ENCODE assay signal across 10 cellular contexts in the genomic region with DNA sequence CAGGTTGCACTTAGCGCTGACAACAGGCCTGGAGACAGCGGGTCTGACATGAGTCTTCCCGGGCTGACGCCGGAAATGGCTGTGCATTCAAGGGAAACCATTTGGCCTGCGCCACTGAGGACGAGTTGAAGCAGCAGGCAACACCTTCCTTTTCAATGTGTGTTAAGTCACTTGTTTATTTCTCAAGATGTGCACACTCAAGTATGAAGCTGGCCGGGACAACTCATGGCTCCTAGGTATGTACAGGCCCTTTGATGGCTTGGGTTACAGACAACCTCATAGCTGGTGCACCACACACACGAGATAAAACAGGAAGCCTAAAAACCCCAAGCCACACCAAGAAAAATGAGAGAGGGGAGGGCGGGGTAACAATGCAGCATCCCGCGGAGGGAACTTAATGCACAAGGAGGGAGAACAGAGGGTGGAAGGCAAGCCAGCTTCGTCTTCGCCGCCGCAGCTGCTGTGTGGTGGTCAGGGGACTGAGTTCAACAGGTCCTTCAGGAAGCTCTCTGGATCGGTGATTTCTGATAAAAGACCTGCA.
DNase-seq lines count a peak whose midpoint lies in the region; ATAC-seq and TF ChIP-seq lines count a peak whose summit lies in the region.
"Had no signal": no experiment of that assay in that cellular context is flagged by ENCODE, and none has a peak within 500 bp of the region (broad histone marks: within the 10 kb centered on the region; RNA-seq: fewer than 3 reads in every experiment).

No MANE protein-coding gene starts in this region.

- H3K27ac Mint-ChIP-seq in activated CD4-positive, alpha-beta memory T cell treated with anti-CD3 and anti-CD28 coated beads, Interleukin-2, amount 10 ng/mL, durations not matched to agents 7 days and 5 days = peak overlapping the region; percentile 71

- H3K36me3 ChIP-seq in SK-N-SH (replicated peaks in 1 of 2; ENCODE audit: control insufficient read depth in 1 of 2, insufficient read depth in 2 of 2, low read length in 1 of 2) = peaks cover 27 to 64% of the 10 kb centered on the region in 2 experiments
- H3K36me3 ChIP-seq: ovary had no signal

- no peak for TF ChIP-seq CTCF in SK-N-SH (IDR thresholded peaks at IDR 0.05)

- no peaks in the 10 kb centered on the region for H3K27me3 ChIP-seq in SK-N-SH (ENCODE audit: insufficient read depth)
- H3K27me3 ChIP-seq: cardiac muscle cell, ovary had no signal

- no peak overlapping the region for H3K4me3 ChIP-seq in SK-N-SH (ENCODE audit: low read depth in 2 of 2, low read length in 1 of 2)
- H3K4me3 ChIP-seq: cardiac muscle cell, ovary had no signal

- ATAC-seq in GM21576 (IDR thresholded peaks at IDR 0.05; ENCODE audit: unreplicated experiment) = no peak

- CTCF ChIA-PET in activated CD4-positive, alpha-beta memory T cell treated with anti-CD3 and anti-CD28 coated beads, Interleukin-2, amount 10 ng/mL, durations not matched to agents 7 days and 5 days (lab: Charles Lee) = interaction anchor here (0.7 to 3.6 kb wide), 13 partner anchors 11 to 190 kb away, joined by 3 to 36 read pairs (median 4); partner anchors contain the start of gene ALDH4A1
- CTCF ChIA-PET in SK-N-SH (lab: Yijun Ruan, JAX) = interaction anchor here (1.1 to 8.0 kb wide), 6 partner anchors 15 to 190 kb away, joined by 4 to 44 read pairs (median 6); no protein-coding TSS in a partner anchor

- WGBS in SK-N-SH (ENCODE audit: low lambda C conversion rate) = 94% methylated on average over 15 of the region's 17 CpGs

- peaks cover 34% of the 10 kb centered on the region for H3K4me1 Mint-ChIP-seq in activated CD4-positive, alpha-beta memory T cell treated with anti-CD3 and anti-CD28 coated beads, Interleukin-2, amount 10 ng/mL, durations not matched to agents 7 days and 5 days

- no peaks in the 10 kb centered on the region for H3K27me3 Mint-ChIP-seq in activated CD4-positive, alpha-beta memory T cell treated with anti-CD3 and anti-CD28 coated beads, Interleukin-2, amount 10 ng/mL, durations not matched to agents 7 days and 5 days

- TF ChIP-seq RAD21 in SK-N-SH (IDR thresholded peaks at IDR 0.05; ENCODE audit: low read length) = no peak

- no peak overlapping the region for H2AFZ ChIP-seq in SK-N-SH (ENCODE audit: low read depth)

- H3F3A ChIP-seq in SK-N-SH (replicated peaks; ENCODE audit: insufficient read depth) = no peaks in the 10 kb centered on the region

- H4K20me1 ChIP-seq in SK-N-SH (ENCODE audit: insufficient read depth) = no peaks in the 10 kb centered on the region

- no peak overlapping the region for H3K4me2 ChIP-seq in SK-N-SH

- POLR2A ChIA-PET in activated CD4-positive, alpha-beta memory T cell treated with anti-CD3 and anti-CD28 coated beads, Interleukin-2, amount 10 ng/mL, durations not matched to agents 7 days and 5 days (lab: Charles Lee) = interaction anchor here (0.7 to 5.5 kb wide), 13 partner anchors 13 to 172 kb away, joined by 3 to 48 read pairs (median 4); partner anchors contain the start of genes ALDH4A1, IFFO2 and UBR4
- POLR2A ChIA-PET in SK-N-SH (lab: Yijun Ruan, JAX) = no interaction called here

- H3K27ac ChIP-seq in caudate nucleus (ENCODE audit: low read depth, low read length) (peak overlapping the region; percentile 36), SK-N-SH (ENCODE audit: low read depth in 2 of 2, low read length in 1 of 2) (no peak overlapping the region)
- H3K27ac ChIP-seq: cardiac muscle cell, ovary had no signal

- no peaks in the 10 kb centered on the region for H3K9me3 Mint-ChIP-seq in activated CD4-positive, alpha-beta memory T cell treated with anti-CD3 and anti-CD28 coated beads, Interleukin-2, amount 10 ng/mL, durations not matched to agents 7 days and 5 days

- no peaks in the 10 kb centered on the region for H3K9me3 ChIP-seq in SK-N-SH
- H3K9me3 ChIP-seq: ovary had no signal

- no peak overlapping the region for H3K4me3 Mint-ChIP-seq in activated CD4-positive, alpha-beta memory T cell treated with anti-CD3 and anti-CD28 coated beads, Interleukin-2, amount 10 ng/mL, durations not matched to agents 7 days and 5 days

- DNase-seq in DMS79 (lab: John Stamatoyannopoulos, UW) = peak; percentile 63
- DNase-seq in activated CD4-positive, alpha-beta memory T cell treated with anti-CD3 and anti-CD28 coated beads, Interleukin-2, amount 10 ng/mL, durations not matched to agents 7 days and 5 days = peak; percentile 78
- DNase-seq in caudate nucleus (lab: John Stamatoyannopoulos, UW) = peak in 1 of 61 donors; percentile 27
- DNase-seq in stimulated activated CD4-positive, alpha-beta T cell treated with anti-CD3 and anti-CD28 coated beads, Interleukin-2, amount 100 ng/mL, for 4 hours (ENCODE audit: low read depth) = peak; percentile 23
- no peak for DNase-seq in NCI-H748 (lab: John Stamatoyannopoulos, UW; ENCODE audit: unreplicated experiment)
- no peak for DNase-seq in SK-N-SH
- no peak for DNase-seq in GM03348 (ENCODE audit: low spot score)
- DNase-seq: ovary had no signal

- no peak overlapping the region for H3K9ac ChIP-seq in SK-N-SH

- H3K4me1 ChIP-seq in SK-N-SH (ENCODE audit: control insufficient read depth in 1 of 2, insufficient read depth in 2 of 2, low read depth in 1 of 2, low read length in 1 of 2) = peaks cover 0 to 11% of the 10 kb centered on the region in 2 experiments; a peak in 1 of 4 replicates

- peaks cover 60% of the 10 kb centered on the region for H3K36me3 Mint-ChIP-seq in activated CD4-positive, alpha-beta memory T cell treated with anti-CD3 and anti-CD28 coated beads, Interleukin-2, amount 10 ng/mL, durations not matched to agents 7 days and 5 days (ENCODE audit: low read depth)

- no peaks in the 10 kb centered on the region for H3K9me2 ChIP-seq in SK-N-SH

- TF ChIP-seq EP300 in SK-N-SH (IDR thresholded peaks at IDR 0.05; ENCODE audit: borderline replicate concordance in 1 of 2, low read depth in 1 of 2, low read length in 1 of 2) = no peak

- H3K79me2 ChIP-seq in SK-N-SH (ENCODE audit: insufficient read depth) = no peaks in the 10 kb centered on the region

TF ChIP-seq in SK-N-SH, 30 proteins besides CTCF, POLR2A, EP300 and RAD21:
- TF ChIP-seq REST (IDR thresholded peaks at IDR 0.05; ENCODE audit: low read depth, low read length) (no peak), MAX (IDR thresholded peaks at IDR 0.05; ENCODE audit: low read depth) (no peak), TEAD4 (IDR thresholded peaks at IDR 0.05; ENCODE audit: borderline replicate concordance, insufficient read depth) (no peak), RFX5 (IDR thresholded peaks at IDR 0.05; ENCODE audit: low read length) (no peak)

Comparison
In these comparisons a context has a peak if more than half of its experiments do, and no peak if none do; other contexts are left out.
1. DNase-seq: peak in DMS79 (single experiment), activated CD4-positive, alpha-beta memory T cell treated with anti-CD3 and anti-CD28 coated beads, Interleukin-2, amount 10 ng/mL, durations not matched to agents 7 days and 5 days (single experiment) and stimulated activated CD4-positive, alpha-beta T cell treated with anti-CD3 and anti-CD28 coated beads, Interleukin-2, amount 100 ng/mL, for 4 hours (single experiment); none in NCI-H748 (single experiment), SK-N-SH (single experiment) and GM03348 (single experiment).